In the genomic region with DNA sequence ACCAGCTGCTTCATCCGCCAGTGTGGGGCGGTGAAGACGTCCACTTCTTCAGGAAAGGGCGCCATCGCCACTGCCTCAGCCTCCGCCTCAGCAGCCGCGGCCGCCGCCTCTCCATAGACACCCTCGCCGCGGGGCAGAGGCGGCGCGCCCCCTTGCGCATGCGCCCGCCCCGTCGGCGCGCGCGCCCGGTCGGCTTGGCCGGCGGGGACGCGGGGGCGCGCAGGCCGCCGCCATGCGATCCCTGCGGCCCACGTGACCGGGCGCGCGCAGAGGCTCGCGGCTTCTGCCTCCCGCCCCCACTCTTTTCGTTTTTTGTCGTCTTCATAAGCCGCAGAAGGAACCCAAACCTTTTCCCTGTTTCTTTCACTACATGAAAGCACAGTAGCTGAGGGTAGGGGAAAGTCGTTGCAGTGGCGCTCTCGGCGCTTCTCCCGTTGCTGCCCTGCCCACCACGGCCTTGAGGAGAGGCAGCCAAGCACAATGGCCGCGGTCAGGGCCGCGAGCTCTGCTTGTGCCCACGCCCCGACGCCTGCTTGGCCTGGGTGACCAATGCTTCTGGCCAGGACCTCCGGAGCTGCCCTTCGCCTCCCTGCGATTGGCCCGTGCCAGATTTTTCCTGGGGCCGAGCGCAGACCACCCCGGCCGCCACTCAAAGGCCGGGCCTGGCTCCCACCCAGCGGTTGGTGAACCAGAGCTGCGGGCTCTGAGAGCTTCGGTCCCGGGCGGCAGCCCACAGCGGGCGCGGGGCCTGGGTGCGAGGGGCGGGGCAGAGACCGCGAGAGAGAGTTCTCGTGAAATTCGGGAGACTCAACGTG, we compare ENCODE assay signal across 8 cellular contexts. TPM values are rescaled to one million over a fixed set of nuclear protein-coding genes. Genes with fewer than 3 reads are reported as not detected.
DNase-seq lines count a peak whose midpoint lies in the region; ATAC-seq and TF ChIP-seq lines count a peak whose summit lies in the region.

A gene with protein sequence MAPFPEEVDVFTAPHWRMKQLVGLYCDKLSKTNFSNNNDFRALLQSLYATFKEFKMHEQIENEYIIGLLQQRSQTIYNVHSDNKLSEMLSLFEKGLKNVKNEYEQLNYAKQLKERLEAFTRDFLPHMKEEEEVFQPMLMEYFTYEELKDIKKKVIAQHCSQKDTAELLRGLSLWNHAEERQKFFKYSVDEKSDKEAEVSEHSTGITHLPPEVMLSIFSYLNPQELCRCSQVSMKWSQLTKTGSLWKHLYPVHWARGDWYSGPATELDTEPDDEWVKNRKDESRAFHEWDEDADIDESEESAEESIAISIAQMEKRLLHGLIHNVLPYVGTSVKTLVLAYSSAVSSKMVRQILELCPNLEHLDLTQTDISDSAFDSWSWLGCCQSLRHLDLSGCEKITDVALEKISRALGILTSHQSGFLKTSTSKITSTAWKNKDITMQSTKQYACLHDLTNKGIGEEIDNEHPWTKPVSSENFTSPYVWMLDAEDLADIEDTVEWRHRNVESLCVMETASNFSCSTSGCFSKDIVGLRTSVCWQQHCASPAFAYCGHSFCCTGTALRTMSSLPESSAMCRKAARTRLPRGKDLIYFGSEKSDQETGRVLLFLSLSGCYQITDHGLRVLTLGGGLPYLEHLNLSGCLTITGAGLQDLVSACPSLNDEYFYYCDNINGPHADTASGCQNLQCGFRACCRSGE (minus strand): TSS at position 135 of the 815 bp plus-strand sequence. CDS start 70 bp downstream, at position 65.

- no peak for TF ChIP-seq CTCF in GM13977 (IDR thresholded peaks at IDR 0.05; ENCODE audit: extremely low read depth, insufficient read depth, missing control alignments)

- no peaks in the 10 kb centered on the region for H3K4me1 ChIP-seq in right cardiac atrium (ENCODE audit: control insufficient read depth, insufficient read depth, low read length)
- peaks cover 0 to 6% of the 10 kb centered on the region in 2 donors for H3K4me1 ChIP-seq in aorta (ENCODE audit: control insufficient read depth in 1 of 2, insufficient read depth in 2 of 2, low read length in 2 of 2)

- H3K9me3 ChIP-seq in right cardiac atrium (ENCODE audit: control insufficient read depth, low read length) (no peaks in the 10 kb centered on the region), aorta (ENCODE audit: control insufficient read depth, low read length) (no peaks in the 10 kb centered on the region)

- DNase-seq in GM13977 (ENCODE audit: low spot score) (peak; percentile 97), NCI-H128 (lab: John Stamatoyannopoulos, UW; ENCODE audit: unreplicated experiment) (peak; percentile 49), T-helper 2 cell (peak; percentile 70 to 95 (median 76)), right cardiac atrium (peak; percentile 81 to 94 (median 93)), renal cortical epithelial cell (ENCODE audit: low read depth) (no peak), aorta (peak; percentile 86 to 92)

- intact Hi-C loops in right cardiac atrium (cut with DNase I) (loop anchor here in 1 of 4 donors (10.0 kb wide), 1 partner anchor 171 kb away; no protein-coding TSS in a partner anchor), aorta (cut with DNase I) (loop anchor here in 1 of 2 donors (2.0 kb wide), 1 partner anchor 25 kb away; a partner anchor contains a TSS)

- in situ Hi-C loops in GM13977 (cut with MboI; ENCODE audit: low pct_unique_long_range_greater_than_20kb, low sequenced_read_pairs, unreplicated experiment), result loop anchor here (25.0 kb wide), 1 partner anchor 643 kb away; a partner anchor contains a TSS

- H3K27ac ChIP-seq in angular gyrus (ENCODE audit: low read depth, low read length) (peak within 1 kb of the TSS; percentile 100), right cardiac atrium (ENCODE audit: low read length) (peak within 1 kb of the TSS; percentile 95), aorta (ENCODE audit: low read depth in 1 of 2, low read length in 2 of 2) (peak within 1 kb of the TSS; percentile 96 to 100)

- H3K27me3 ChIP-seq in right cardiac atrium (ENCODE audit: control insufficient read depth, insufficient read depth), result no peaks in the 10 kb centered on the region
- H3K27me3 ChIP-seq in aorta (ENCODE audit: control insufficient read depth in 1 of 2, insufficient read depth in 2 of 2, low read length in 1 of 2), result no peaks in the 10 kb centered on the region

- peak within 1 kb of the TSS; percentile 97 for H3K4me3 ChIP-seq in right cardiac atrium (ENCODE audit: low read length)
- H3K4me3 ChIP-seq in aorta (ENCODE audit: low read length in 2 of 2), result peak within 1 kb of the TSS; percentile 89 to 93

- 2% methylated on average over 85 of the region's 85 CpGs for WGBS in right cardiac atrium
- 0 to 1% methylated on average over 84 to 85 of the region's 85 CpGs for WGBS in aorta, 2 donors

- no peaks in the 10 kb centered on the region for H3K36me3 ChIP-seq in aorta (ENCODE audit: control insufficient read depth in 1 of 2, insufficient read depth in 2 of 2, low read length in 1 of 2)

- ATAC-seq in HG02759 (IDR thresholded peaks at IDR 0.05; ENCODE audit: unreplicated experiment), result peak; percentile 79
- ATAC-seq in right cardiac atrium, result peak; percentile 85 to 93
- ATAC-seq in aorta (ENCODE audit: low FRiP score), result peak; percentile 94

RNA-seq across cellular contexts. Expression of the gene that starts here (rescaled TPM):
- total RNA-seq in right cardiac atrium (10 to 100 TPM; 80.8 to 90.1 (median 88.3) TPM), renal cortical epithelial cell (105 and 132 TPM in 2 replicates), aorta (10 to 100 TPM; 69.3 to 81.1 TPM)
- polyA plus RNA-seq in right cardiac atrium (52.8 TPM), aorta (10 to 100 TPM; 71.6 to 77.9 TPM)
